ENCODE assay signal across 25 cellular contexts in the genomic region with DNA sequence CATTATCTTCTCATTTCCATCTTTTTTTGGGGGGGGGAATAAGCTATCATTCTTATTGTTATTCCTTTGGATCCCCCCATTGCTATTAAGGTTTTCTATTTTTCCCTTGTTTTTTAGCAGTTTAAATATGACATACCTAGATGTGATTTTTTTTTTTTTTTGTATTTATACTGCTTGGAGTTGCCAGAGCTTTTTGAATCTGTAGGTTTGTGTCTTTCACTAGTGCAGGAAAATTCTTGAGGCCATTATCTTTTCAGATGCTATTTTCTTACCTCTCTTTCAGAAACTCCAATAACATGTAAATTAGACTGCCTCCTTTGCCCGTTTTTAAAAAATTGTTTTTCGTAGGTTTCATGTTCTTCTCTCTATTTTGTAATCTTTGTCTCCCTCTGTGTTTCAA.
"Had no signal": no experiment of that assay in that cellular context is flagged by ENCODE, and none has a peak within 500 bp of the region (broad histone marks: within the 10 kb centered on the region; RNA-seq: fewer than 3 reads in every experiment).

No MANE protein-coding gene starts in this region.

- H3K27ac Mint-ChIP-seq: dendritic cell treated with granulocyte-macrophage colony-stimulating factor and Interleukin-4, amounts not matched to agents 40 ng/mL and 50 ng/mL, for 4 days; endodermal cell; mesothelial cell of epicardium had no signal

- H3K9me3 Mint-ChIP-seq: dendritic cell treated with granulocyte-macrophage colony-stimulating factor and Interleukin-4, amounts not matched to agents 40 ng/mL and 50 ng/mL, for 4 days; effector memory CD8-positive, alpha-beta T cell; endodermal cell; naive B cell; naive thymus-derived CD8-positive, alpha-beta T cell had no signal

- H3K27me3 ChIP-seq: esophagus squamous epithelium, gastrocnemius medialis, heart right ventricle, left lung had no signal

- H3K4me1 Mint-ChIP-seq: mesothelial cell of epicardium, naive B cell had no signal

- H3K27ac ChIP-seq: epithelial cell of prostate, esophagus squamous epithelium, gastrocnemius medialis, heart right ventricle, left lung, lower lobe of right lung had no signal

- H3K36me3 ChIP-seq: gastrocnemius medialis, left lung, lower lobe of right lung had no signal

- ATAC-seq: effector memory CD8-positive, alpha-beta T cell; esophagus mucosa; gastrocnemius medialis; heart right ventricle; left cardiac atrium; left lung; left ventricle myocardium superior; lower lobe of right lung; mucosa of descending colon; naive thymus-derived CD8-positive, alpha-beta T cell had no signal

- H3K4me1 ChIP-seq: esophagus squamous epithelium, left lung, lower lobe of right lung had no signal

- H3K4me3 Mint-ChIP-seq: dendritic cell treated with granulocyte-macrophage colony-stimulating factor and Interleukin-4, amounts not matched to agents 40 ng/mL and 50 ng/mL, for 4 days; effector memory CD8-positive, alpha-beta T cell; endodermal cell; mesothelial cell of epicardium; naive B cell; naive thymus-derived CD8-positive, alpha-beta T cell had no signal

- H3K9me3 ChIP-seq: esophagus squamous epithelium, gastrocnemius medialis, left lung, lower lobe of right lung, mucosa of descending colon had no signal

- H3K27me3 Mint-ChIP-seq: dendritic cell treated with granulocyte-macrophage colony-stimulating factor and Interleukin-4, amounts not matched to agents 40 ng/mL and 50 ng/mL, for 4 days; effector memory CD8-positive, alpha-beta T cell; naive B cell; naive thymus-derived CD8-positive, alpha-beta T cell had no signal

- DNase-seq: cortex of kidney; effector CD8-positive, alpha-beta T cell; effector memory CD8-positive, alpha-beta T cell; endodermal cell; erythroblast; esophagus squamous epithelium; foreskin fibroblast; foreskin melanocyte; gastrocnemius medialis; glutamatergic neuron; head of caudate nucleus; heart right ventricle; hippocampal formation; left cardiac atrium; left lung; left ventricle myocardium superior; lower lobe of right lung; mesenchymal stem cell; mucosa of descending colon; naive B cell; naive thymus-derived CD8-positive, alpha-beta T cell had no signal

- H3K4me3 ChIP-seq: esophagus squamous epithelium, gastrocnemius medialis, heart right ventricle, left lung, lower lobe of right lung, mucosa of descending colon had no signal
